Comparison of ENCODE assay signal across 1 cellular context in genomic region chr1:93016171-93016570, GRCh38.
TF ChIP-seq lines count a peak whose summit lies in the region.

No MANE protein-coding gene starts in this region.

TF ChIP-seq in IMR-90, 13 proteins besides CTCF, POLR2A, EP300 and RAD21:
- no peak for TF ChIP-seq MAZ (IDR thresholded peaks at IDR 0.05; ENCODE audit: borderline replicate concordance, low read depth, low read length)
- TF ChIP-seq USF2 (IDR thresholded peaks at IDR 0.05; ENCODE audit: low read depth, low read length), result peak; percentile 31; the same call in 1 of the 2 replicates
- no peak for TF ChIP-seq FOS (IDR thresholded peaks at IDR 0.05; ENCODE audit: low read depth, low read length)
- TF ChIP-seq RCOR1 (IDR thresholded peaks at IDR 0.05; ENCODE audit: insufficient replicate concordance, low read length), result no peak
- no peak for TF ChIP-seq RFX5 (IDR thresholded peaks at IDR 0.05; ENCODE audit: low read depth, low read length)
- peak; percentile 61; the same call in 1 of the 2 replicates for TF ChIP-seq CEBPB (IDR thresholded peaks at IDR 0.05; ENCODE audit: low read depth, low read length)
- peak; percentile 64; the same call in 1 of the 2 replicates for TF ChIP-seq BHLHE40 (IDR thresholded peaks at IDR 0.05; ENCODE audit: low read depth, low read length)
- no peak for TF ChIP-seq SMC3 (IDR thresholded peaks at IDR 0.05; ENCODE audit: low read depth, low read length)
- TF ChIP-seq NFE2L2 (IDR thresholded peaks at IDR 0.05; ENCODE audit: low read depth, low read length), result no peak
- TF ChIP-seq ELK1 (IDR thresholded peaks at IDR 0.05; ENCODE audit: borderline replicate concordance, low read depth, low read length), result no peak
- no peak for TF ChIP-seq CHD1 (IDR thresholded peaks at IDR 0.05; ENCODE audit: low read depth, low read length)
- no peak for TF ChIP-seq MXI1 (IDR thresholded peaks at IDR 0.05; ENCODE audit: borderline replicate concordance, low read depth, low read length)
